Comparison of ENCODE assay signal across 8 cellular contexts in genomic region chr13:29845440-29846056, GRCh38. TPM values are rescaled to one million over a fixed set of nuclear protein-coding genes. Genes with fewer than 3 reads are reported as not detected.
A peak's percentile ranks its signal among the peaks of the same experiment; 100 is the strongest.
DNase-seq lines count a peak whose midpoint lies in the region; ATAC-seq and TF ChIP-seq lines count a peak whose summit lies in the region.

No MANE protein-coding gene starts in this region.

- ATAC-seq in natural killer cell, result no peak
- ATAC-seq in natural killer cell treated with Interleukin-12 subunit alpha and Interleukin-12 subunit beta and Interleukin-15 and Interleukin-18, amount 100 ng/mL, for 72 hours, result no peak

- peaks cover 76 to 79% of the 10 kb centered on the region in 2 donors for H3K4me1 Mint-ChIP-seq in natural killer cell
- H3K4me1 Mint-ChIP-seq in natural killer cell treated with Interleukin-12 subunit alpha and Interleukin-12 subunit beta and Interleukin-15 and Interleukin-18, amount 100 ng/mL, for 72 hours (ENCODE audit: low read depth in 2 of 2), result peaks cover 38 to 60% of the 10 kb centered on the region in 2 donors
- peaks cover 23% of the 10 kb centered on the region for H3K4me1 Mint-ChIP-seq in Calu3 (ENCODE audit: low read depth, unreplicated experiment)

- BruUV-seq in Calu3 (replicated peaks; lab: Mats Ljungman, UMichigan), result no TSS peak

- H3K36me3 Mint-ChIP-seq in natural killer cell (no peaks in the 10 kb centered on the region), Calu3 (ENCODE audit: insufficient read depth, unreplicated experiment) (peaks cover 34% of the 10 kb centered on the region)
- H3K36me3 Mint-ChIP-seq in natural killer cell treated with Interleukin-12 subunit alpha and Interleukin-12 subunit beta and Interleukin-15 and Interleukin-18, amount 100 ng/mL, for 72 hours, result peaks cover 6% of the 10 kb centered on the region

- DNase-seq in natural killer cell (no peak), astrocyte of the cerebellum (ENCODE audit: low read depth) (no peak), left kidney (ENCODE audit: low read depth, low spot score) (peak; percentile 21), NCI-H774 (lab: John Stamatoyannopoulos, UW) (no peak), NCI-H748 (lab: John Stamatoyannopoulos, UW; ENCODE audit: unreplicated experiment) (no peak), Calu3 (no peak)
- no peak for DNase-seq in natural killer cell treated with Interleukin-12 subunit alpha and Interleukin-12 subunit beta and Interleukin-15 and Interleukin-18, amount 100 ng/mL, for 72 hours (ENCODE audit: low spot score)
- DNase-seq in NK-92 treated with Interleukin-12 subunit alpha and Interleukin-12 subunit beta, amount 100 ng/mL, for 24 hours (lab: John Stamatoyannopoulos, UW), result no peak

- TF ChIP-seq CTCF in natural killer cell (IDR thresholded peaks at IDR 0.05), result peak; percentile 22
- peak; percentile 7 for TF ChIP-seq CTCF in astrocyte of the cerebellum (IDR thresholded peaks at IDR 0.05; ENCODE audit: low read depth, low read length, missing control alignments)
- no peak for TF ChIP-seq CTCF in Calu3 (IDR thresholded peaks at IDR 0.05; ENCODE audit: unreplicated experiment)

- in situ Hi-C loops in astrocyte of the cerebellum (cut with HindIII; ENCODE audit: low sequenced_read_pairs), result loop anchor here (5.0 kb wide), 2 partner anchors 63 to 272 kb away; no protein-coding TSS in a partner anchor

- H3K4me3 ChIP-seq in astrocyte of the cerebellum (ENCODE audit: low read depth, low read length), result no peak overlapping the region

- H3K9me3 Mint-ChIP-seq in natural killer cell, result no peaks in the 10 kb centered on the region
- no peaks in the 10 kb centered on the region for H3K9me3 Mint-ChIP-seq in natural killer cell treated with Interleukin-12 subunit alpha and Interleukin-12 subunit beta and Interleukin-15 and Interleukin-18, amount 100 ng/mL, for 72 hours
- no peaks in the 10 kb centered on the region for H3K9me3 Mint-ChIP-seq in Calu3 (ENCODE audit: low read depth, unreplicated experiment)

- intact Hi-C loops in natural killer cell (cut with micrococcal nuclease), result loop anchor here (5.0 kb wide), 2 partner anchors 77 to 267 kb away; no protein-coding TSS in a partner anchor
- intact Hi-C loops in Calu3 (cut with micrococcal nuclease; ENCODE audit: unreplicated experiment), result loop anchor here (1.0 to 5.0 kb wide), 4 partner anchors 73 to 268 kb away; no protein-coding TSS in a partner anchor

- CTCF ChIA-PET in Calu3 (lab: Charles Lee), result interaction anchor here (0.7 to 2.1 kb wide), 2 partner anchors 78 to 269 kb away, joined by 3 to 9 read pairs; no protein-coding TSS in a partner anchor

- H3K27me3 Mint-ChIP-seq in natural killer cell (ENCODE audit: low read depth in 2 of 2), result no peaks in the 10 kb centered on the region
- no peaks in the 10 kb centered on the region for H3K27me3 Mint-ChIP-seq in natural killer cell treated with Interleukin-12 subunit alpha and Interleukin-12 subunit beta and Interleukin-15 and Interleukin-18, amount 100 ng/mL, for 72 hours
- H3K27me3 Mint-ChIP-seq in Calu3 (ENCODE audit: unreplicated experiment), result no peaks in the 10 kb centered on the region

- H3K27ac Mint-ChIP-seq in natural killer cell (peak overlapping the region in 1 of 2 donors; percentile 88), Calu3 (ENCODE audit: unreplicated experiment) (no peak overlapping the region)
- H3K27ac Mint-ChIP-seq in natural killer cell treated with Interleukin-12 subunit alpha and Interleukin-12 subunit beta and Interleukin-15 and Interleukin-18, amount 100 ng/mL, for 72 hours, result no peak overlapping the region

- no peak overlapping the region for H3K4me3 Mint-ChIP-seq in natural killer cell
- no peak overlapping the region for H3K4me3 Mint-ChIP-seq in natural killer cell treated with Interleukin-12 subunit alpha and Interleukin-12 subunit beta and Interleukin-15 and Interleukin-18, amount 100 ng/mL, for 72 hours
- H3K4me3 Mint-ChIP-seq in Calu3 (ENCODE audit: low read depth, unreplicated experiment), result no peak overlapping the region

RNA-seq across cellular contexts. Expression of gene UBL3, which starts 4.9 kb away (rescaled TPM):
- 10 to 100 TPM; 29.6 to 36.0 (median 31.5) TPM for total RNA-seq in natural killer cell
- 10 to 100 TPM in 1 of 2 donors, 1 to 10 TPM in 1; 7.8 to 10.5 TPM for total RNA-seq in natural killer cell treated with Interleukin-12 subunit alpha and Interleukin-12 subunit beta and Interleukin-15 and Interleukin-18, amount 100 ng/mL, for 72 hours
- total RNA-seq in Calu3 (2022), result 13.8 and 15.9 TPM in 2 replicates
